ENCODE assay signal across 20 cellular contexts in the genomic region with DNA sequence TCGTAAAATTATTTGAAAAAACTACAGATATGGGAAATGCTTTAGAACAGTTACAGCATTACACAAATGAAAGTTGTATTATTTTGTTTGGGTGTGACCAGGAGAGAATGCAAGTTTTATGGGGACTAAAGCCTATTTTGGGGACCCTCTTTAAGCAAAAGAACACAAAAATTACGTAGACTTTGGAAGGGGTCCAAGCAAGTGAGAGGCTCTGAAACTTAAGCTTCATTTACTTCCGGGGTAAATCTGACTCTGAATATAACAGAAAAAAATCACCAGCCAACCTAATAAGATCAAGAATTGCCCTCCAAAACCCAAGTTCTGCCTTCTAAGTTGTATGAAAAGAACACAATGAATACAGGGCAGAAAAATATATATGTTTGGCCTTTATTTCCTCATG.
DNase-seq lines count a peak whose midpoint lies in the region; ATAC-seq, FAIRE-seq and TF ChIP-seq lines count a peak whose summit lies in the region.
"Had no signal": no experiment of that assay in that cellular context is flagged by ENCODE, and none has a peak within 500 bp of the region (broad histone marks: within the 10 kb centered on the region; RNA-seq: fewer than 3 reads in every experiment).

No MANE protein-coding gene starts in this region.

- H3K9me3 Mint-ChIP-seq in activated T-cell treated with anti-CD3 and anti-CD28 coated beads, Interleukin-2, amount 50 U/mL, for 72 hours: no peaks in the 10 kb centered on the region
- H3K9me3 Mint-ChIP-seq: CD8-positive, alpha-beta T cell; H9 had no signal

- no peak for TF ChIP-seq CTCF in choroid plexus epithelial cell (conservative IDR thresholded peaks at IDR 0.05; ENCODE audit: low read depth, low read length)

- no peak for DNase-seq in activated T-cell treated with anti-CD3 and anti-CD28 coated beads, Interleukin-2, amount 50 U/mL, for 72 hours
- DNase-seq in activated T-cell treated with anti-CD3 and anti-CD28 coated beads for 4 hours (no peak), choroid plexus epithelial cell (ENCODE audit: low read depth) (peak; percentile 3), iris pigment epithelial cell (ENCODE audit: low read depth) (peak; percentile 3), GM12892 (ENCODE audit: insufficient read length) (no peak), NCI-H526 (lab: John Stamatoyannopoulos, UW) (no peak), GDM1 (lab: John Stamatoyannopoulos, UW) (no peak)
- DNase-seq in stimulated activated CD4-positive, alpha-beta T cell treated with anti-CD3 and anti-CD28 coated beads, Interleukin-4, amount 100 ng/mL, for 1 hour: no peak
- DNase-seq: 8988T; CD8-positive, alpha-beta T cell; DND-41; GF-D8; H9; MV-4-11; NCI-H1417 treated with DMSO at 0.1 percent for 48 hours; NCI-H2171; NCI-H748 treated with DMSO at 0.1 percent for 48 hours; SJCRH30 had no signal

- no peaks in the 10 kb centered on the region for H3K36me3 Mint-ChIP-seq in activated T-cell treated with anti-CD3 and anti-CD28 coated beads, Interleukin-2, amount 50 U/mL, for 72 hours (ENCODE audit: insufficient read depth in 2 of 2)
- H3K36me3 Mint-ChIP-seq: CD8-positive, alpha-beta T cell had no signal

- no peaks in the 10 kb centered on the region for H3K4me1 Mint-ChIP-seq in activated T-cell treated with anti-CD3 and anti-CD28 coated beads, Interleukin-2, amount 50 U/mL, for 72 hours (ENCODE audit: low read depth)
- H3K4me1 Mint-ChIP-seq: H9 had no signal

- H3K4me3 ChIP-seq in choroid plexus epithelial cell (ENCODE audit: low read depth, low read length): no peak overlapping the region
- H3K4me3 ChIP-seq: BLaER1, SJCRH30 had no signal

- TF ChIP-seq POLR2A in GM12892 (IDR thresholded peaks at IDR 0.05; ENCODE audit: low read depth, low read length): no peak

- no peak for FAIRE-seq in GM12892 (lab: Jason Lieb, UNC)
- FAIRE-seq: GM12891 had no signal

- no peak for ATAC-seq in activated T-cell treated with anti-CD3 and anti-CD28 coated beads, Interleukin-2, amount 50 U/mL, for 72 hours (replicated peaks in 1 of 2)
- ATAC-seq: CD8-positive, alpha-beta T cell had no signal

- H3K27ac Mint-ChIP-seq in activated T-cell treated with anti-CD3 and anti-CD28 coated beads, Interleukin-2, amount 50 U/mL, for 72 hours: peak overlapping the region; percentile 15
- H3K27ac Mint-ChIP-seq: CD8-positive, alpha-beta T cell; H9 had no signal

- H3K27me3 Mint-ChIP-seq in activated T-cell treated with anti-CD3 and anti-CD28 coated beads, Interleukin-2, amount 50 U/mL, for 72 hours (ENCODE audit: low read depth): no peaks in the 10 kb centered on the region

- H3K4me3 Mint-ChIP-seq in activated T-cell treated with anti-CD3 and anti-CD28 coated beads, Interleukin-2, amount 50 U/mL, for 72 hours: no peak overlapping the region
- H3K4me3 Mint-ChIP-seq: CD8-positive, alpha-beta T cell; H9 had no signal

Comparison
In these comparisons a context has a peak if more than half of its experiments do, and no peak if none do; other contexts are left out.
1. DNase-seq: peak in choroid plexus epithelial cell (single experiment) and iris pigment epithelial cell (single experiment); none in activated T-cell treated with anti-CD3 and anti-CD28 coated beads, Interleukin-2, amount 50 U/mL, for 72 hours (0 of 2), activated T-cell treated with anti-CD3 and anti-CD28 coated beads for 4 hours (single experiment), stimulated activated CD4-positive, alpha-beta T cell treated with anti-CD3 and anti-CD28 coated beads, Interleukin-4, amount 100 ng/mL, for 1 hour (single experiment), GM12892 (single experiment), NCI-H526 (0 of 2) and GDM1 (single experiment).